ENCODE assay signal across 29 cellular contexts in genomic region chr11:111335124-111335535, GRCh38. TPM values are rescaled to one million over a fixed set of nuclear protein-coding genes. Genes with fewer than 3 reads are reported as not detected.
DNase-seq lines count a peak whose midpoint lies in the region; ATAC-seq and TF ChIP-seq lines count a peak whose summit lies in the region.
"Had no signal": no experiment of that assay in that cellular context is flagged by ENCODE, and none has a peak within 500 bp of the region (broad histone marks: within the 10 kb centered on the region; RNA-seq: fewer than 3 reads in every experiment).

No MANE protein-coding gene starts in this region.

- DNase-seq in activated naive CD4-positive, alpha-beta T cell treated with anti-CD3 and anti-CD28 coated beads, Interleukin-2, amount 10 ng/mL, durations not matched to agents 7 days and 5 days: no peak
- no peak for DNase-seq in hepatocyte (ENCODE audit: low spot score)
- DNase-seq in HFFc6: no peak
- DNase-seq in CD14-positive monocyte (ENCODE audit: low spot score): no peak
- no peak for DNase-seq in NOMO-1 treated with dmso at 0.1 percent for 144 hours (lab: John Stamatoyannopoulos, UW; ENCODE audit: unreplicated experiment)
- DNase-seq: activated CD4-positive, alpha-beta T cell treated with anti-CD3 and anti-CD28 coated beads, Interleukin-2, amount 50 U/mL, for 4 hours; activated CD8-positive, alpha-beta memory T cell treated with anti-CD3 and anti-CD28 coated beads, Interleukin-2, amount 10 ng/mL, durations not matched to agents 7 days and 5 days; activated T-cell treated with anti-CD3 and anti-CD28 coated beads, Interleukin-2, amount 50 U/mL, for 72 hours; CD8-positive, alpha-beta T cell; lower lobe of right lung; midbrain; naive thymus-derived CD8-positive, alpha-beta T cell; NCI-H1048; NCI-H1694 treated with DMSO at 0.1 percent for 48 hours; occipital lobe; OCI-M1; stimulated activated naive CD4-positive, alpha-beta T cell had no signal

- peaks cover 41% of the 10 kb centered on the region for H3K4me1 ChIP-seq in hepatocyte (ENCODE audit: insufficient read depth)

- H3K36me3 Mint-ChIP-seq in activated naive CD4-positive, alpha-beta T cell treated with anti-CD3 and anti-CD28 coated beads, Interleukin-2, amount 50 U/mL, for 24 hours: peaks cover 4% of the 10 kb centered on the region
- peaks cover 1% of the 10 kb centered on the region for H3K36me3 Mint-ChIP-seq in activated naive CD4-positive, alpha-beta T cell treated with anti-CD3 and anti-CD28 coated beads, Interleukin-2, amount 10 ng/mL, durations not matched to agents 7 days and 5 days
- no peaks in the 10 kb centered on the region for H3K36me3 Mint-ChIP-seq in nephron (ENCODE audit: low read depth)
- no peaks in the 10 kb centered on the region; the same call in 1 of the 2 replicates for H3K36me3 Mint-ChIP-seq in HFFc6 (ENCODE audit: low read depth)
- H3K36me3 Mint-ChIP-seq in CD14-positive monocyte: no peaks in the 10 kb centered on the region
- H3K36me3 Mint-ChIP-seq: activated CD8-positive, alpha-beta memory T cell treated with anti-CD3 and anti-CD28 coated beads, Interleukin-2, amount 10 ng/mL, durations not matched to agents 7 days and 5 days; brain; CD8-positive, alpha-beta T cell had no signal

- H3K27ac ChIP-seq in hepatocyte: peak overlapping the region; percentile 65
- H3K27ac ChIP-seq: GM23248, lower lobe of right lung, suprapubic skin had no signal

- no peak overlapping the region for H3K4me3 ChIP-seq in hepatocyte
- H3K4me3 ChIP-seq: GM23248, lower lobe of right lung, suprapubic skin had no signal

- no peak for ATAC-seq in GM19452 (IDR thresholded peaks at IDR 0.05; ENCODE audit: unreplicated experiment)
- ATAC-seq: activated CD4-positive, CD25-positive, alpha-beta regulatory T cell treated with anti-CD3 and anti-CD28 coated beads, Interleukin-2, amount 50 U/mL, for 24 hours; activated CD8-positive, alpha-beta memory T cell treated with anti-CD3 and anti-CD28 coated beads, Interleukin-2, amount 10 ng/mL, durations not matched to agents 7 days and 5 days; activated T-cell treated with anti-CD3 and anti-CD28 coated beads, Interleukin-2, amount 50 U/mL, for 72 hours; CD8-positive, alpha-beta T cell; naive thymus-derived CD8-positive, alpha-beta T cell had no signal

- H2AFZ ChIP-seq in hepatocyte: no peak overlapping the region
- H2AFZ ChIP-seq: GM23248 had no signal

- no peak for TF ChIP-seq CTCF in hepatocyte (IDR thresholded peaks at IDR 0.05; ENCODE audit: poor library complexity)
- TF ChIP-seq CTCF in nephron (IDR thresholded peaks at IDR 0.05; ENCODE audit: unreplicated experiment in 3 of 3): no peak
- no peak for TF ChIP-seq CTCF in HFFc6 (IDR thresholded peaks at IDR 0.05)
- TF ChIP-seq CTCF in CD14-positive monocyte (IDR thresholded peaks at IDR 0.05): no peak

- CTCF ChIA-PET in activated naive CD4-positive, alpha-beta T cell treated with anti-CD3 and anti-CD28 coated beads, Interleukin-2, amount 10 ng/mL, durations not matched to agents 7 days and 5 days (lab: Charles Lee): no interaction called here

- H3K79me2 ChIP-seq in hepatocyte: no peaks in the 10 kb centered on the region

- H3K27me3 Mint-ChIP-seq in activated naive CD4-positive, alpha-beta T cell treated with anti-CD3 and anti-CD28 coated beads, Interleukin-2, amount 50 U/mL, for 24 hours: no peaks in the 10 kb centered on the region
- H3K27me3 Mint-ChIP-seq in activated naive CD4-positive, alpha-beta T cell treated with anti-CD3 and anti-CD28 coated beads, Interleukin-2, amount 10 ng/mL, durations not matched to agents 7 days and 5 days: peaks cover 15% of the 10 kb centered on the region
- peaks cover 8% of the 10 kb centered on the region for H3K27me3 Mint-ChIP-seq in nephron (ENCODE audit: low read depth)
- H3K27me3 Mint-ChIP-seq in HFFc6 (ENCODE audit: insufficient read depth): peaks cover 9% of the 10 kb centered on the region; the same call in 1 of the 2 replicates
- peaks cover 0 to 2% (median 1%) of the 10 kb centered on the region in 3 donors for H3K27me3 Mint-ChIP-seq in CD14-positive monocyte (ENCODE audit: low read depth in 3 of 3)
- H3K27me3 Mint-ChIP-seq: dendritic cell treated with granulocyte-macrophage colony-stimulating factor and Interleukin-4, amounts not matched to agents 40 ng/mL and 50 ng/mL, for 4 days; naive thymus-derived CD8-positive, alpha-beta T cell had no signal

- no peaks in the 10 kb centered on the region for H4K20me1 ChIP-seq in hepatocyte (ENCODE audit: insufficient read depth, poor library complexity, severe bottlenecking)

- no peaks in the 10 kb centered on the region for H3K9me2 ChIP-seq in hepatocyte (replicated peaks; ENCODE audit: insufficient read depth)

- peak overlapping the region; percentile 40 for H3K4me2 ChIP-seq in hepatocyte

- no peaks in the 10 kb centered on the region for H3K27me3 ChIP-seq in hepatocyte
- H3K27me3 ChIP-seq: suprapubic skin had no signal

- no peaks in the 10 kb centered on the region for H3K36me3 ChIP-seq in hepatocyte (replicated peaks; ENCODE audit: insufficient read depth, low read depth)
- H3K36me3 ChIP-seq: lower lobe of right lung, suprapubic skin had no signal

- 41% methylated on average over 3 of the region's 3 CpGs for WGBS in hepatocyte (ENCODE audit: low lambda C conversion rate, missing lambda C conversion rate)

- H3K4me3 Mint-ChIP-seq in activated naive CD4-positive, alpha-beta T cell treated with anti-CD3 and anti-CD28 coated beads, Interleukin-2, amount 50 U/mL, for 24 hours: no peak overlapping the region
- H3K4me3 Mint-ChIP-seq in activated naive CD4-positive, alpha-beta T cell treated with anti-CD3 and anti-CD28 coated beads, Interleukin-2, amount 10 ng/mL, durations not matched to agents 7 days and 5 days: no peak overlapping the region
- H3K4me3 Mint-ChIP-seq in nephron (no peak overlapping the region), HFFc6 (no peak overlapping the region), CD14-positive monocyte (peak overlapping the region in 1 of 2 donors; percentile 28)
- H3K4me3 Mint-ChIP-seq: activated CD8-positive, alpha-beta memory T cell treated with anti-CD3 and anti-CD28 coated beads, Interleukin-2, amount 10 ng/mL, durations not matched to agents 7 days and 5 days; activated T-cell treated with anti-CD3 and anti-CD28 coated beads, Interleukin-2, amount 50 U/mL, for 72 hours; brain; CD8-positive, alpha-beta T cell; dendritic cell treated with granulocyte-macrophage colony-stimulating factor and Interleukin-4, amounts not matched to agents 40 ng/mL and 50 ng/mL, for 4 days; endodermal cell; naive thymus-derived CD8-positive, alpha-beta T cell had no signal

- no peaks in the 10 kb centered on the region for H3K4me1 Mint-ChIP-seq in activated naive CD4-positive, alpha-beta T cell treated with anti-CD3 and anti-CD28 coated beads, Interleukin-2, amount 50 U/mL, for 24 hours
- H3K4me1 Mint-ChIP-seq in activated naive CD4-positive, alpha-beta T cell treated with anti-CD3 and anti-CD28 coated beads, Interleukin-2, amount 10 ng/mL, durations not matched to agents 7 days and 5 days: no peaks in the 10 kb centered on the region
- H3K4me1 Mint-ChIP-seq in nephron (peaks cover 40% of the 10 kb centered on the region), HFFc6 (ENCODE audit: low read depth) (peaks cover 34% of the 10 kb centered on the region), CD14-positive monocyte (no peaks in the 10 kb centered on the region)
- H3K4me1 Mint-ChIP-seq: activated CD8-positive, alpha-beta memory T cell treated with anti-CD3 and anti-CD28 coated beads, Interleukin-2, amount 10 ng/mL, durations not matched to agents 7 days and 5 days; naive thymus-derived CD8-positive, alpha-beta T cell had no signal

- H3K27ac Mint-ChIP-seq in activated naive CD4-positive, alpha-beta T cell treated with anti-CD3 and anti-CD28 coated beads, Interleukin-2, amount 50 U/mL, for 24 hours: peak overlapping the region; percentile 3
- H3K27ac Mint-ChIP-seq in activated naive CD4-positive, alpha-beta T cell treated with anti-CD3 and anti-CD28 coated beads, Interleukin-2, amount 10 ng/mL, durations not matched to agents 7 days and 5 days: no peak overlapping the region
- peak overlapping the region; percentile 27 to 94 (median 80) for H3K27ac Mint-ChIP-seq in nephron
- H3K27ac Mint-ChIP-seq in HFFc6: no peak overlapping the region
- no peak overlapping the region for H3K27ac Mint-ChIP-seq in CD14-positive monocyte
- H3K27ac Mint-ChIP-seq: activated CD8-positive, alpha-beta memory T cell treated with anti-CD3 and anti-CD28 coated beads, Interleukin-2, amount 10 ng/mL, durations not matched to agents 7 days and 5 days; activated T-cell treated with anti-CD3 and anti-CD28 coated beads, Interleukin-2, amount 50 U/mL, for 72 hours; CD8-positive, alpha-beta T cell; dendritic cell treated with granulocyte-macrophage colony-stimulating factor and Interleukin-4, amounts not matched to agents 40 ng/mL and 50 ng/mL, for 4 days; endodermal cell; naive thymus-derived CD8-positive, alpha-beta T cell had no signal

- H3K9me3 Mint-ChIP-seq in activated naive CD4-positive, alpha-beta T cell treated with anti-CD3 and anti-CD28 coated beads, Interleukin-2, amount 50 U/mL, for 24 hours: peaks cover 7% of the 10 kb centered on the region
- H3K9me3 Mint-ChIP-seq in activated naive CD4-positive, alpha-beta T cell treated with anti-CD3 and anti-CD28 coated beads, Interleukin-2, amount 10 ng/mL, durations not matched to agents 7 days and 5 days: peaks cover 4% of the 10 kb centered on the region
- H3K9me3 Mint-ChIP-seq in nephron (peaks cover 13% of the 10 kb centered on the region), HFFc6 (peaks cover 6% of the 10 kb centered on the region; the same call in 1 of the 2 replicates), CD14-positive monocyte (peaks cover 0 to 5% (median 2%) of the 10 kb centered on the region in 7 donors)

- intact Hi-C loops in CD14-positive monocyte (cut with micrococcal nuclease): no loop called here

- no peaks in the 10 kb centered on the region for H3K9me3 ChIP-seq in hepatocyte (ENCODE audit: low read depth)
- H3K9me3 ChIP-seq: lower lobe of right lung, suprapubic skin had no signal

RNA-seq across cellular contexts. Expression of gene POU2AF3, which starts 36.8 kb away (rescaled TPM):
- 2.5 and 3.6 TPM in 2 replicates for total RNA-seq in hepatocyte
- polyA plus RNA-seq in hepatocyte (3.0 and 9.9 TPM in 2 replicates), CD14-positive monocyte (not detected)
- not detected for total RNA-seq in HFFc6 (2021; fragmentation: NEBNext Ultra II Directional; extraction: Animal tissue kit (Norgen Biotek cat#: 25700))
- total RNA-seq: activated CD8-positive, alpha-beta memory T cell treated with anti-CD3 and anti-CD28 coated beads, Interleukin-2, amount 10 ng/mL, durations not matched to agents 7 days and 5 days; CD8-positive, alpha-beta T cell; GM23248; HT1080; naive thymus-derived CD8-positive, alpha-beta T cell; T-helper 1 cell treated with Interleukin-12 subunit alpha and Interleukin-12 subunit beta and Interleukin-4 antibody, amounts not matched to agents 30 ng/mL and 1 ng/mL, for 36 hours had no signal
- polyA plus RNA-seq: GM23248; naive thymus-derived CD8-positive, alpha-beta T cell had no signal

RNA-seq across cellular contexts. Expression of gene POU2AF1, which starts 43.9 kb away (rescaled TPM):
- total RNA-seq in hepatocyte: 0.08 and 0.23 TPM in 2 replicates
- polyA plus RNA-seq in hepatocyte (0.06 TPM in 1 of 2 replicates, not detected in the other), CD14-positive monocyte (under 1 TPM; 0.07 to 0.12 TPM)
- not detected for total RNA-seq in HFFc6 (2021; fragmentation: NEBNext Ultra II Directional; extraction: Animal tissue kit (Norgen Biotek cat#: 25700))
- total RNA-seq: HT1080, occipital lobe, skeletal muscle tissue, suprapubic skin had no signal

Comparison
In these comparisons a context has a peak if more than half of its experiments do, and no peak if none do; other contexts are left out.
1. H3K27ac Mint-ChIP-seq: peak in activated naive CD4-positive, alpha-beta T cell treated with anti-CD3 and anti-CD28 coated beads, Interleukin-2, amount 50 U/mL, for 24 hours (single experiment) and nephron (3 of 3); none in activated naive CD4-positive, alpha-beta T cell treated with anti-CD3 and anti-CD28 coated beads, Interleukin-2, amount 10 ng/mL, durations not matched to agents 7 days and 5 days (single experiment), HFFc6 (single experiment) and CD14-positive monocyte (0 of 7).